Comparison of ENCODE assay signal across 8 cellular contexts in genomic region chr13:113110048-113110851, GRCh38. TPM values are rescaled to one million over a fixed set of nuclear protein-coding genes. Genes with fewer than 3 reads are reported as not detected.
DNase-seq lines count a peak whose midpoint lies in the region; ATAC-seq lines count a peak whose summit lies in the region.

No MANE protein-coding gene starts in this region.

- H3K4me3 ChIP-seq in CD4-positive, alpha-beta memory T cell (ENCODE audit: low read length in 2 of 2) = peak overlapping the region in 1 of 2 donors; percentile 38

- H3K36me3 ChIP-seq in CD4-positive, alpha-beta memory T cell (ENCODE audit: insufficient read depth, low read length) = no peaks in the 10 kb centered on the region

- H3K27ac ChIP-seq in CD4-positive, alpha-beta memory T cell (ENCODE audit: low read depth, low read length) = no peak overlapping the region

- CTCF ChIA-PET in CD4-positive, alpha-beta memory T cell (lab: Charles Lee; ENCODE audit: partially characterized antibody) = no interaction called here

- peak overlapping the region in 6 of 8 donors; percentile 15 to 73 (median 40) for H3K4me3 Mint-ChIP-seq in CD4-positive, alpha-beta memory T cell

- peak in 4 of 5 donors; percentile 22 to 32 (median 24) for DNase-seq in CD4-positive, alpha-beta memory T cell
- peak; percentile 45 for DNase-seq in activated T-cell treated with anti-CD3 and anti-CD28 coated beads, Interleukin-2, amount 50 U/mL, for 1 hour
- DNase-seq in left cardiac atrium (peak; percentile 31), retina (peak; percentile 82), NOMO-1 treated with DMSO at 0.1 percent for 48 hours (lab: John Stamatoyannopoulos, UW; ENCODE audit: unreplicated experiment) (no peak), AML-193 (lab: John Stamatoyannopoulos, UW) (no peak)

- intact Hi-C loops in CD4-positive, alpha-beta memory T cell (cut with micrococcal nuclease) = no loop called here
- intact Hi-C loops in left cardiac atrium (cut with DNase I) = no loop called here

- peaks cover 4% of the 10 kb centered on the region for H3K27me3 ChIP-seq in CD4-positive, alpha-beta memory T cell (ENCODE audit: insufficient read depth, low read length)

- H3K36me3 Mint-ChIP-seq in CD4-positive, alpha-beta memory T cell = no peaks in the 10 kb centered on the region

- peaks cover 4% of the 10 kb centered on the region for H3K4me1 ChIP-seq in CD4-positive, alpha-beta memory T cell (ENCODE audit: insufficient read depth, low read length)

- no peaks in the 10 kb centered on the region for H3K9me3 Mint-ChIP-seq in CD4-positive, alpha-beta memory T cell

- ATAC-seq in left cardiac atrium (peak; percentile 59 to 70), GM19397 (IDR thresholded peaks at IDR 0.05; ENCODE audit: unreplicated experiment) (no peak), GM19351 (IDR thresholded peaks at IDR 0.05; ENCODE audit: unreplicated experiment) (no peak)

- no peak overlapping the region for H3K27ac Mint-ChIP-seq in CD4-positive, alpha-beta memory T cell

- no peaks in the 10 kb centered on the region for H3K9me3 ChIP-seq in CD4-positive, alpha-beta memory T cell (ENCODE audit: control insufficient read depth in 1 of 2, low read length in 2 of 2)

- no peaks in the 10 kb centered on the region for H3K27me3 Mint-ChIP-seq in CD4-positive, alpha-beta memory T cell

- no peaks in the 10 kb centered on the region for H3K4me1 Mint-ChIP-seq in CD4-positive, alpha-beta memory T cell

- POLR2A ChIA-PET in CD4-positive, alpha-beta memory T cell (lab: Charles Lee; ENCODE audit: partially characterized antibody) = interaction anchor here (1.9 kb wide), 1 partner anchor 100 kb away, joined by 5 read pairs; the partner anchor contains the start of gene CUL4A

RNA-seq across cellular contexts. Expression of gene F7, which starts 4.7 kb away (rescaled TPM):
- total RNA-seq in CD4-positive, alpha-beta memory T cell = not detected
- polyA plus RNA-seq in CD4-positive, alpha-beta memory T cell = not detected
- total RNA-seq in left cardiac atrium = under 1 TPM; 0.16 to 0.29 TPM

RNA-seq across cellular contexts. Expression of gene F10, which starts 12.3 kb away (rescaled TPM):
- total RNA-seq in CD4-positive, alpha-beta memory T cell = not detected
- polyA plus RNA-seq in CD4-positive, alpha-beta memory T cell = not detected
- 10 to 100 TPM; 17.5 to 19.6 TPM for total RNA-seq in left cardiac atrium

RNA-seq across cellular contexts. Expression of gene PROZ, which starts 48.2 kb away (rescaled TPM):
- total RNA-seq in CD4-positive, alpha-beta memory T cell = not detected
- polyA plus RNA-seq in CD4-positive, alpha-beta memory T cell = under 1 TPM in 1 of 2 donors, not detected in 1; 0.32 TPM
- not detected for total RNA-seq in left cardiac atrium

Comparison
In these comparisons a context has a peak if more than half of its experiments do, and no peak if none do; other contexts are left out.
1. DNase-seq: peak in CD4-positive, alpha-beta memory T cell (4 of 5), activated T-cell treated with anti-CD3 and anti-CD28 coated beads, Interleukin-2, amount 50 U/mL, for 1 hour (single experiment), left cardiac atrium (single experiment) and retina (single experiment); none in NOMO-1 treated with DMSO at 0.1 percent for 48 hours (single experiment) and AML-193 (0 of 2).
2. ATAC-seq: peak in left cardiac atrium (2 of 2); none in GM19397 (single experiment) and GM19351 (single experiment).
3. RNA of gene F10, which starts 12.3 kb away (total RNA-seq): 17.5 to 19.6 TPM in left cardiac atrium; not detected in CD4-positive, alpha-beta memory T cell; every median in the first group is over 10 times any median in the second.